In genomic region chr10:66625709-66626590, GRCh38 we compare ENCODE assay signal across 15 cellular contexts.
DNase-seq lines count a peak whose midpoint lies in the region; ATAC-seq, FAIRE-seq and TF ChIP-seq lines count a peak whose summit lies in the region.
"Had no signal": no experiment of that assay in that cellular context is flagged by ENCODE, and none has a peak within 500 bp of the region (broad histone marks: within the 10 kb centered on the region; RNA-seq: fewer than 3 reads in every experiment).

No MANE protein-coding gene starts in this region.

- ATAC-seq in HG03432 (IDR thresholded peaks at IDR 0.05; ENCODE audit: unreplicated experiment) (no peak), HG03097 (IDR thresholded peaks at IDR 0.05; ENCODE audit: low FRiP score, unreplicated experiment) (no peak)
- ATAC-seq: T-helper 17 cell had no signal

- peak; percentile 57 for FAIRE-seq in H54 (lab: Jason Lieb, UNC)
- FAIRE-seq: G401.6 had no signal

- TF ChIP-seq POLR2A in H54 (IDR thresholded peaks at IDR 0.05; ENCODE audit: low read depth, low read length) = no peak

- DNase-seq in COR-L47 (lab: John Stamatoyannopoulos, UW) (peak; percentile 2), H54 (ENCODE audit: insufficient read length, low spot score) (no peak), SHP77 treated with DMSO at 0.1 percent for 48 hours (lab: John Stamatoyannopoulos, UW) (peak; percentile 69), myocyte (ENCODE audit: low read depth) (peak; percentile 20), hippocampal formation (lab: John Stamatoyannopoulos, UW) (no peak)
- DNase-seq: CD4-positive, alpha-beta T cell; DND-41; KBM-7; NCI-H1048; NCI-H446 treated with DMSO at 0.1 percent for 48 hours; SIG-M5; T-helper 17 cell had no signal

Comparison
In these comparisons a context has a peak if more than half of its experiments do, and no peak if none do; other contexts are left out.
1. DNase-seq: peak in COR-L47 (single experiment), SHP77 treated with DMSO at 0.1 percent for 48 hours (single experiment) and myocyte (single experiment); none in H54 (single experiment) and hippocampal formation (0 of 2).